In genomic region chr2:201008000-201008829, GRCh38 we compare ENCODE assay signal across 1 cellular context.
TF ChIP-seq lines count a peak whose summit lies in the region.

No MANE protein-coding gene starts in this region.

TF ChIP-seq in HepG2, 621 proteins besides CTCF, POLR2A, EP300 and RAD21 (continued from another document and continues in another):
- TF ChIP-seq MAZ (IDR thresholded peaks at IDR 0.05; ENCODE audit: borderline replicate concordance, low read depth, low read length): no peak
- TF ChIP-seq MAZ (CRISPR knock-in tag; IDR thresholded peaks at IDR 0.05; ENCODE audit: low read depth): no peak; the same call in 1 of the 2 replicates
- TF ChIP-seq IRF2 (CRISPR knock-in tag; IDR thresholded peaks at IDR 0.05): peak; percentile 80; the same call in 1 of the 2 replicates
- TF ChIP-seq NR0B2 (CRISPR knock-in tag; IDR thresholded peaks at IDR 0.05): no peak
- no peak for TF ChIP-seq ZNF773 (CRISPR knock-in tag; IDR thresholded peaks at IDR 0.05; ENCODE audit: borderline replicate concordance)
- TF ChIP-seq ZHX2 (IDR thresholded peaks at IDR 0.05; ENCODE audit: low read depth): no peak
- no peak; the same call in 1 of the 2 replicates for TF ChIP-seq ZHX2 (CRISPR knock-in tag; IDR thresholded peaks at IDR 0.05; ENCODE audit: borderline replicate concordance)
- no peak for TF ChIP-seq PCBP2 (optimal IDR thresholded peaks at IDR 0.05; ENCODE audit: low read depth, low read length, poor library complexity, severe bottlenecking)
- no peak for TF ChIP-seq ZNF781 (CRISPR knock-in tag; IDR thresholded peaks at IDR 0.05; ENCODE audit: borderline replicate concordance, not compliant biosample characterization)
- no peak for TF ChIP-seq ZNF496 (CRISPR knock-in tag; IDR thresholded peaks at IDR 0.05; ENCODE audit: insufficient replicate concordance)
- no peak for TF ChIP-seq ZNF766 (CRISPR knock-in tag; IDR thresholded peaks at IDR 0.05; ENCODE audit: borderline replicate concordance)
- peak; percentile 58; the same call in 1 of the 2 replicates for TF ChIP-seq ZNF331 (CRISPR knock-in tag; IDR thresholded peaks at IDR 0.05)
- TF ChIP-seq SSRP1 (CRISPR knock-in tag; IDR thresholded peaks at IDR 0.05): no peak; the same call in 1 of the 2 replicates
- peak; percentile 89 for TF ChIP-seq HDAC2 (CRISPR knock-in tag; IDR thresholded peaks at IDR 0.05)
- peak; percentile 54 for TF ChIP-seq HNF4A (CRISPR knock-in tag; IDR thresholded peaks at IDR 0.05)
- TF ChIP-seq SAFB2 (CRISPR knock-in tag; IDR thresholded peaks at IDR 0.05; ENCODE audit: borderline replicate concordance, low read depth): no peak
- TF ChIP-seq ATF7 (IDR thresholded peaks at IDR 0.05): no peak
- TF ChIP-seq ATF7 (CRISPR knock-in tag; IDR thresholded peaks at IDR 0.05): no peak; the same call in 1 of the 2 replicates
- TF ChIP-seq ZNF121 (CRISPR knock-in tag; IDR thresholded peaks at IDR 0.05): peak; percentile 97
- TF ChIP-seq RFXANK (CRISPR knock-in tag; IDR thresholded peaks at IDR 0.05): no peak
- TF ChIP-seq SIX1 (CRISPR knock-in tag; IDR thresholded peaks at IDR 0.05; ENCODE audit: borderline replicate concordance): peak; percentile 69; the same call in 1 of the 2 replicates
- TF ChIP-seq THAP9 (CRISPR knock-in tag; IDR thresholded peaks at IDR 0.05; ENCODE audit: borderline replicate concordance): no peak
- TF ChIP-seq RARA (CRISPR knock-in tag; IDR thresholded peaks at IDR 0.05): peak; percentile 76
- TF ChIP-seq ZFP36L1 (CRISPR knock-in tag; IDR thresholded peaks at IDR 0.05): 0 out of 2 replicates have a peak, but pooled peaks have one; percentile 26
- TF ChIP-seq ZNF639 (CRISPR knock-in tag; conservative IDR thresholded peaks at IDR 0.05): no peak
- TF ChIP-seq FOXJ3 (CRISPR knock-in tag; IDR thresholded peaks at IDR 0.05; ENCODE audit: borderline replicate concordance): peak; percentile 73; the same call in 1 of the 2 replicates
- no peak for TF ChIP-seq ZNF589 (CRISPR knock-in tag; conservative IDR thresholded peaks at IDR 0.05)
- no peak for TF ChIP-seq NFYC (CRISPR knock-in tag; IDR thresholded peaks at IDR 0.05)
- no peak for TF ChIP-seq ZNF335 (CRISPR knock-in tag; IDR thresholded peaks at IDR 0.05)
- no peak for TF ChIP-seq ZMAT3 (CRISPR knock-in tag; conservative IDR thresholded peaks at IDR 0.05)
- TF ChIP-seq NFYB (CRISPR knock-in tag; IDR thresholded peaks at IDR 0.05): no peak
- peak; percentile 84 for TF ChIP-seq ZNF280D (CRISPR knock-in tag; IDR thresholded peaks at IDR 0.05)
- TF ChIP-seq MEIS1 (CRISPR knock-in tag; IDR thresholded peaks at IDR 0.05; ENCODE audit: borderline replicate concordance): no peak
- TF ChIP-seq ZNF263 (CRISPR knock-in tag; IDR thresholded peaks at IDR 0.05): 0 out of 2 replicates have a peak, but pooled peaks have one; percentile 26
- TF ChIP-seq MIXL1 (CRISPR knock-in tag; IDR thresholded peaks at IDR 0.05): peak; percentile 92
- 0 out of 2 replicates have a peak, but pooled peaks have one; percentile 46 for TF ChIP-seq WIZ (CRISPR knock-in tag; IDR thresholded peaks at IDR 0.05)
- no peak for TF ChIP-seq EZH2 (conservative IDR thresholded peaks at IDR 0.05; ENCODE audit: low read depth, low read length)
- no peak for TF ChIP-seq ZNF546 (CRISPR knock-in tag; conservative IDR thresholded peaks at IDR 0.05)
- TF ChIP-seq PHF8 (CRISPR knock-in tag; IDR thresholded peaks at IDR 0.05): no peak
- TF ChIP-seq SMAD3 (CRISPR knock-in tag; IDR thresholded peaks at IDR 0.05): peak; percentile 72; the same call in 1 of the 2 replicates
- TF ChIP-seq MYPOP (CRISPR knock-in tag; IDR thresholded peaks at IDR 0.05): no peak
- TF ChIP-seq STAG1 (CRISPR knock-in tag; IDR thresholded peaks at IDR 0.05): no peak
- no peak for TF ChIP-seq ZNF75D (CRISPR knock-in tag; IDR thresholded peaks at IDR 0.05; ENCODE audit: borderline replicate concordance)
- no peak for TF ChIP-seq ZNF17 (CRISPR knock-in tag; IDR thresholded peaks at IDR 0.05)
- no peak for TF ChIP-seq NFE2 (CRISPR knock-in tag; IDR thresholded peaks at IDR 0.05)
- TF ChIP-seq KLF12 (CRISPR knock-in tag; IDR thresholded peaks at IDR 0.05; ENCODE audit: borderline replicate concordance): no peak
- peak; percentile 22 for TF ChIP-seq LCORL (IDR thresholded peaks at IDR 0.05)
- peak; percentile 83 for TF ChIP-seq LCORL (CRISPR knock-in tag; IDR thresholded peaks at IDR 0.05)
- TF ChIP-seq ZNF800 (CRISPR knock-in tag; IDR thresholded peaks at IDR 0.05): no peak
- no peak for TF ChIP-seq ZNF367 (CRISPR knock-in tag; IDR thresholded peaks at IDR 0.05; ENCODE audit: borderline replicate concordance)
- TF ChIP-seq HCFC1 (IDR thresholded peaks at IDR 0.05; ENCODE audit: low read depth, low read length): no peak
- TF ChIP-seq SRF (IDR thresholded peaks at IDR 0.05; ENCODE audit: low read depth, low read length): no peak
- no peak for TF ChIP-seq TMF1 (CRISPR knock-in tag; IDR thresholded peaks at IDR 0.05; ENCODE audit: low read depth)
- TF ChIP-seq ZNF652 (CRISPR knock-in tag; IDR thresholded peaks at IDR 0.05; ENCODE audit: borderline replicate concordance, low read depth): peak; percentile 72; the same call in 1 of the 2 replicates
- TF ChIP-seq TRIM24 (CRISPR knock-in tag; IDR thresholded peaks at IDR 0.05): no peak; the same call in 1 of the 2 replicates
- TF ChIP-seq DPF2 (CRISPR knock-in tag; IDR thresholded peaks at IDR 0.05; ENCODE audit: borderline replicate concordance, low read depth): peak; percentile 70; the same call in 1 of the 2 replicates
- no peak for TF ChIP-seq HDAC6 (IDR thresholded peaks at IDR 0.05; ENCODE audit: low read depth, low read length)
- peak; percentile 68 for TF ChIP-seq SP5 (CRISPR knock-in tag; IDR thresholded peaks at IDR 0.05; ENCODE audit: borderline replicate concordance, low read depth)
- TF ChIP-seq ZNF713 (CRISPR knock-in tag; IDR thresholded peaks at IDR 0.05): no peak
